ENCODE assay signal across 19 cellular contexts in the genomic region with DNA sequence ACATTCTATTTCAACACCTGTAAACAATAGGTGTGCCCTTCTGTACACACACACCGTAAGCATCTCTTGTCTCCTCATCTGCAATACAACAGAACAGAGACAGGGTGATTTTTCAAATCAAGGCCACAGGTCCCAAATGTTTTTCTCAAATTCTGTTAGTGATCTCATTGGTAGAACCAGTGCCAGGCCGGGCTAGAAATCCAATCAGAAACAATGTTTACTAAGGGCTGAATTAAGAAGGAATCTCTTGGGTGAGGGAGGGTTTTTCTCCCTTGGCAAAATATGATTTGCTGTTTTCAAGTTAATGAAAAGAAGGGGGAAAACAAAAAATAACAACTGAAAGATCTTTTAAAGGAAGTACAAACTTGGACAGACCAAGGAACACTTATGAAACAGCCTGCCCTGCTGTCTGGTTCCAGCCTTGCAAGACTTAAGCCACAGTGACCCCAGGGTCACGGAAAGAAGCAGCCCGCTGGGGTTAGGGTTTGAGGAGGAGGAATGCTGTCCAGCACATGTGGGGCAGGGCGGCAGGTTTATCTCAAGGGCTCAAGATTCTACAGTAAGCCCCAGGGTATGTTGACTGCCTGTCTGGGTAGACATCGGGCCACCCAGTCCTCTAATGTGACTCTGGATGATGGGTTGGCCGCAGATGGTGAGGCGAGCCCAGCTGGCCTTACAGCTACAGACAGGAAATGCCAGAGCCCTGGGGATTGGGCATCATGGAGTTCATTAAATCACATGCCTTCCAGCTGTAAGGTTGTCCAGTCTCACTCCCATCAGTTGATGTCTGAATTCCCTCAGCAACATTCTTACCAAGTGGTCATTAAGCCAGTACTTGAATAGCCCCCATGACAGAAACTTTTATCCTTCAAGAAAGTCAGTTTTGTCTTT.
A peak's percentile ranks its signal among the peaks of the same experiment; 100 is the strongest.
DNase-seq lines count a peak whose midpoint lies in the region; ATAC-seq and TF ChIP-seq lines count a peak whose summit lies in the region.
"Had no signal": no experiment of that assay in that cellular context is flagged by ENCODE, and none has a peak within 500 bp of the region (broad histone marks: within the 10 kb centered on the region; RNA-seq: fewer than 3 reads in every experiment).

No MANE protein-coding gene starts in this region.

- H3K18ac ChIP-seq in neuronal stem cell (ENCODE audit: low read length), result no peak overlapping the region

- H3K36me3 ChIP-seq in left ventricle myocardium inferior, result no peaks in the 10 kb centered on the region
- H3K36me3 ChIP-seq in neuronal stem cell (replicated peaks in 1 of 2; ENCODE audit: control insufficient read depth in 2 of 2, insufficient read depth in 2 of 2, low read length in 2 of 2), result no peaks in the 10 kb centered on the region
- no peaks in the 10 kb centered on the region for H3K36me3 ChIP-seq in aorta (ENCODE audit: control insufficient read depth in 1 of 2, insufficient read depth in 2 of 2, low read length in 1 of 2)

- no peak overlapping the region for H3K9ac ChIP-seq in neuronal stem cell (ENCODE audit: low read depth, low read length, poor library complexity)

- H3K79me1 ChIP-seq in neuronal stem cell (ENCODE audit: low read depth, low read length), result no peaks in the 10 kb centered on the region

- intact Hi-C loops in Right ventricle myocardium superior (cut with DNase I) (no loop called here), left ventricle myocardium inferior (cut with micrococcal nuclease) (no loop called here), aorta (cut with DNase I) (no loop called here)

- no CpG with 5 or more reads among the region's 8 CpGs for WGBS in neuronal stem cell (ENCODE audit: extremely low coverage in 2 of 2, insufficient read length in 2 of 2, insufficient replicate concordance in 1 of 2), 2 donors
- WGBS in aorta, 2 donors, result 80 to 81% methylated on average over 8 of the region's 8 CpGs

- no peak overlapping the region for H3K4me3 Mint-ChIP-seq in activated T-cell treated with anti-CD3 and anti-CD28 coated beads, Interleukin-2, amount 50 U/mL, for 24 hours
- H3K4me3 Mint-ChIP-seq: activated T-cell treated with anti-CD3 and anti-CD28 coated beads, Interleukin-2, amount 50 U/mL, for 4 hours; natural killer cell had no signal

- no peaks in the 10 kb centered on the region for H3K27me3 ChIP-seq in left ventricle myocardium inferior (ENCODE audit: low read depth)
- H3K27me3 ChIP-seq in neuronal stem cell (ENCODE audit: control insufficient read depth in 3 of 3, insufficient read depth in 3 of 3, low read depth in 1 of 3, low read length in 3 of 3), result no peaks in the 10 kb centered on the region
- H3K27me3 ChIP-seq in aorta (ENCODE audit: control insufficient read depth in 1 of 2, insufficient read depth in 2 of 2, low read length in 1 of 2), result no peaks in the 10 kb centered on the region
- H3K27me3 ChIP-seq: dorsolateral prefrontal cortex, foreskin keratinocyte had no signal

- H3K4me1 ChIP-seq in left ventricle myocardium inferior (no peaks in the 10 kb centered on the region), neuronal stem cell (ENCODE audit: control insufficient read depth in 2 of 2, insufficient read depth in 1 of 2, low read depth in 1 of 2, low read length in 2 of 2) (peaks cover 7 to 8% of the 10 kb centered on the region in 2 donors), aorta (ENCODE audit: control insufficient read depth in 1 of 2, insufficient read depth in 2 of 2, low read length in 2 of 2) (no peaks in the 10 kb centered on the region)
- H3K4me1 ChIP-seq: foreskin keratinocyte had no signal

- peak overlapping the region; percentile 4 for H2AFZ ChIP-seq in neuronal stem cell (ENCODE audit: low read length)

- no peak overlapping the region for H4K91ac ChIP-seq in neuronal stem cell (ENCODE audit: low read depth, low read length, poor library complexity)

- no peak overlapping the region for H2BK15ac ChIP-seq in neuronal stem cell (ENCODE audit: low read length)

- no peak overlapping the region for H2BK12ac ChIP-seq in neuronal stem cell (ENCODE audit: low read length)

- ATAC-seq in Right ventricle myocardium superior (ENCODE audit: poor library complexity) (peak; percentile 75), aorta (ENCODE audit: low FRiP score) (peak; percentile 78)
- ATAC-seq: activated T-cell treated with anti-CD3 and anti-CD28 coated beads, Interleukin-2, amount 50 U/mL, for 4 hours; foreskin keratinocyte; natural killer cell; Panc1 had no signal

- peaks cover 5% of the 10 kb centered on the region for H3K27me3 Mint-ChIP-seq in activated T-cell treated with anti-CD3 and anti-CD28 coated beads, Interleukin-2, amount 50 U/mL, for 24 hours

- TF ChIP-seq CTCF in left ventricle myocardium inferior (IDR thresholded peaks at IDR 0.05; ENCODE audit: borderline replicate concordance), result no peak

- no peak overlapping the region for H3K23ac ChIP-seq in neuronal stem cell (ENCODE audit: low read depth, low read length, poor library complexity)

- peaks cover 16% of the 10 kb centered on the region for H3K9me3 ChIP-seq in left ventricle myocardium inferior (replicated peaks)
- H3K9me3 ChIP-seq in neuronal stem cell (replicated peaks in 1 of 2; ENCODE audit: control insufficient read depth in 2 of 2, insufficient read depth in 1 of 2, low read depth in 1 of 2, low read length in 2 of 2), result peaks cover 3% of the 10 kb centered on the region in 2 donors
- no peaks in the 10 kb centered on the region for H3K9me3 ChIP-seq in aorta (ENCODE audit: control insufficient read depth, low read length)

- H3K4ac ChIP-seq in neuronal stem cell (ENCODE audit: low read length), result no peak overlapping the region

- H4K8ac ChIP-seq in neuronal stem cell (ENCODE audit: low read depth, low read length), result no peak overlapping the region

- no peak overlapping the region for H3K27ac Mint-ChIP-seq in activated T-cell treated with anti-CD3 and anti-CD28 coated beads, Interleukin-2, amount 50 U/mL, for 24 hours
- H3K27ac Mint-ChIP-seq: natural killer cell had no signal

- no peak overlapping the region for H2BK120ac ChIP-seq in neuronal stem cell (ENCODE audit: low read depth, low read length)

- H3K4me2 ChIP-seq in neuronal stem cell (ENCODE audit: insufficient read depth, low read length, poor library complexity, severe bottlenecking), result no peak overlapping the region

- H2BK5ac ChIP-seq in neuronal stem cell (ENCODE audit: low read length), result no peak overlapping the region

- H3K4me3 ChIP-seq in left ventricle myocardium inferior (no peak overlapping the region), neuronal stem cell (ENCODE audit: low read length in 2 of 2) (no peak overlapping the region), aorta (ENCODE audit: low read length in 2 of 2) (no peak overlapping the region)
- H3K4me3 ChIP-seq: dorsolateral prefrontal cortex, skin epidermis had no signal

- peaks cover 2% of the 10 kb centered on the region for H3K9me3 Mint-ChIP-seq in activated T-cell treated with anti-CD3 and anti-CD28 coated beads, Interleukin-2, amount 50 U/mL, for 24 hours

- H3K27ac ChIP-seq in left ventricle myocardium inferior (replicated peaks), result no peak overlapping the region
- H3K27ac ChIP-seq in neuronal stem cell (replicated peaks; ENCODE audit: low read length), result no peak overlapping the region
- H3K27ac ChIP-seq in aorta (ENCODE audit: low read depth in 1 of 2, low read length in 2 of 2), result no peak overlapping the region
- H3K27ac ChIP-seq: foreskin keratinocyte had no signal

- H3K4me1 Mint-ChIP-seq in activated T-cell treated with anti-CD3 and anti-CD28 coated beads, Interleukin-2, amount 50 U/mL, for 24 hours (ENCODE audit: low read depth), result no peaks in the 10 kb centered on the region
- H3K4me1 Mint-ChIP-seq: natural killer cell had no signal

- no peak overlapping the region for H3K14ac ChIP-seq in neuronal stem cell (ENCODE audit: low read length)

- DNase-seq in Right ventricle myocardium superior (peak; percentile 54), left ventricle myocardium inferior (no peak), fibroblast of gingiva (ENCODE audit: low read depth) (peak; percentile 72), neuronal stem cell (ENCODE audit: low spot score) (no peak), aorta (no peak), NCI-H2171 treated with DMSO at 0.1 percent for 48 hours (lab: John Stamatoyannopoulos, UW) (no peak), DMS 273 treated with DMSO at 0.1 percent for 48 hours (lab: John Stamatoyannopoulos, UW) (no peak)
- DNase-seq in activated T-cell treated with anti-CD3 and anti-CD28 coated beads, Interleukin-2, amount 50 U/mL, for 24 hours, result no peak
- DNase-seq: activated CD4-positive, alpha-beta T cell treated with anti-CD3 and anti-CD28 coated beads for 4 hours; activated T-cell treated with anti-CD3 and anti-CD28 coated beads, Interleukin-2, amount 50 U/mL, for 4 hours; amniotic stem cell; dorsolateral prefrontal cortex; foreskin keratinocyte; kidney glomerular epithelial cell; natural killer cell; NCI-H1105 treated with DMSO at 0.1 percent for 48 hours; NCI-H510A treated with DMSO at 0.1 percent for 48 hours had no signal

- no peaks in the 10 kb centered on the region for H3K36me3 Mint-ChIP-seq in activated T-cell treated with anti-CD3 and anti-CD28 coated beads, Interleukin-2, amount 50 U/mL, for 24 hours (ENCODE audit: low read depth)

- H2AK5ac ChIP-seq in neuronal stem cell (ENCODE audit: low read depth, low read length), result no peak overlapping the region

Comparison
In these comparisons a context has a peak if more than half of its experiments do, and no peak if none do; other contexts are left out.
1. DNase-seq: peak in Right ventricle myocardium superior (single experiment) and fibroblast of gingiva (single experiment); none in left ventricle myocardium inferior (single experiment), neuronal stem cell (single experiment), aorta (0 of 2), activated T-cell treated with anti-CD3 and anti-CD28 coated beads, Interleukin-2, amount 50 U/mL, for 24 hours (single experiment), NCI-H2171 treated with DMSO at 0.1 percent for 48 hours (single experiment) and DMS 273 treated with DMSO at 0.1 percent for 48 hours (single experiment).